In genomic region chr1:167223144-167224103, GRCh38 we compare ENCODE assay signal across 8 cellular contexts. TPM values are rescaled to one million over a fixed set of nuclear protein-coding genes. Genes with fewer than 3 reads are reported as not detected.
DNase-seq lines count a peak whose midpoint lies in the region; ATAC-seq and TF ChIP-seq lines count a peak whose summit lies in the region.

No MANE protein-coding gene starts in this region.

- intact Hi-C loops in activated CD8-positive, alpha-beta T cell treated with anti-CD3 and anti-CD28 coated beads for 36 hours (cut with micrococcal nuclease), result loop anchor here (5.0 to 10.0 kb wide), 2 partner anchors 156 to 291 kb away; partner anchors contain the start of gene CD247

- no CpG with 5 or more reads among the region's 10 CpGs for WGBS in H9 (ENCODE audit: extremely low coverage, insufficient read length, low lambda C conversion rate)

- POLR2A ChIA-PET in activated CD8-positive, alpha-beta T cell treated with anti-CD3 and anti-CD28 coated beads for 36 hours (lab: Charles Lee), result interaction anchor here (0.6 kb wide), 1 partner anchor 77 kb away, joined by 3 read pairs; no protein-coding TSS in a partner anchor

- no peak overlapping the region for H2BK120ac ChIP-seq in H9 (ENCODE audit: low read depth, low read length, poor library complexity, severe bottlenecking)

- H3K36me3 Mint-ChIP-seq in H9 (ENCODE audit: insufficient read depth in 1 of 3, low read depth in 3 of 3), result no peaks in the 10 kb centered on the region; a peak in 1 of 7 replicates
- H3K36me3 Mint-ChIP-seq in activated CD8-positive, alpha-beta T cell treated with anti-CD3 and anti-CD28 coated beads for 36 hours (ENCODE audit: low read depth), result no peaks in the 10 kb centered on the region

- peak overlapping the region; percentile 99; the same call in 1 of the 2 replicates for H3K27ac ChIP-seq in 22Rv1
- H3K27ac ChIP-seq in H9 (ENCODE audit: insufficient read length, low read depth, low read length), result no peak overlapping the region

- no peaks in the 10 kb centered on the region for H3K9me3 ChIP-seq in H9 (ENCODE audit: control insufficient read depth, low read depth, low read length)

- H2BK12ac ChIP-seq in H9 (ENCODE audit: insufficient read length, low read depth, low read length), result no peak overlapping the region

- DNase-seq in H9, result no peak
- DNase-seq in activated CD8-positive, alpha-beta T cell treated with anti-CD3 and anti-CD28 coated beads for 36 hours, result no peak
- DNase-seq in left kidney (ENCODE audit: low read depth, low spot score), result peak; percentile 85
- no peak for DNase-seq in stimulated activated CD4-positive, alpha-beta T cell treated with anti-CD3 and anti-CD28 coated beads, Interleukin-12 subunit alpha, Interleukin-12 subunit beta, amount 100 ng/mL, for 4 hours
- no peak for DNase-seq in activated CD8-positive, alpha-beta memory T cell treated with anti-CD3 and anti-CD28 coated beads for 24 hours
- no peak for DNase-seq in NCI-H1048 (lab: John Stamatoyannopoulos, UW)

- ATAC-seq in activated CD8-positive, alpha-beta T cell treated with anti-CD3 and anti-CD28 coated beads for 36 hours, result no peak
- ATAC-seq in GM18502 (IDR thresholded peaks at IDR 0.05; ENCODE audit: poor library complexity, unreplicated experiment), result no peak

- H3K4me2 ChIP-seq in H9 (ENCODE audit: insufficient read depth, insufficient read length, low read length), result no peak overlapping the region

- H2AFZ ChIP-seq in H9 (ENCODE audit: low read length), result no peak overlapping the region

- no peak overlapping the region for H3T11ph ChIP-seq in H9 (ENCODE audit: low read length)

- no peak overlapping the region for H3K14ac ChIP-seq in H9 (ENCODE audit: insufficient read depth, low read length)

- H4K8ac ChIP-seq in H9 (replicated peaks; ENCODE audit: insufficient read length, low read depth, low read length), result no peak overlapping the region

- H3K4me3 Mint-ChIP-seq in H9, result peak overlapping the region; percentile 90 to 96
- peak overlapping the region; percentile 84 for H3K4me3 Mint-ChIP-seq in activated CD8-positive, alpha-beta T cell treated with anti-CD3 and anti-CD28 coated beads for 36 hours

- H2AK5ac ChIP-seq in H9 (ENCODE audit: insufficient read length, low read length), result no peak overlapping the region

- no peaks in the 10 kb centered on the region for H3K79me1 ChIP-seq in H9 (ENCODE audit: insufficient read depth, low read depth, low read length, poor library complexity, severe bottlenecking)

- no peak overlapping the region for H2BK15ac ChIP-seq in H9 (ENCODE audit: low read depth, low read length)

- H3K4ac ChIP-seq in H9 (ENCODE audit: low read depth, low read length), result no peak overlapping the region

- H3K27me3 ChIP-seq in H9 (ENCODE audit: insufficient read depth, low read length), result no peaks in the 10 kb centered on the region

- CTCF ChIA-PET in activated CD8-positive, alpha-beta T cell treated with anti-CD3 and anti-CD28 coated beads for 36 hours (lab: Charles Lee), result interaction anchor here (0.9 to 1.7 kb wide), 5 partner anchors 9 to 332 kb away, joined by 3 to 5 read pairs (median 3); no protein-coding TSS in a partner anchor

- H2BK5ac ChIP-seq in H9 (ENCODE audit: insufficient read length, low read length), result no peak overlapping the region

- no peak overlapping the region for H3K9ac ChIP-seq in H9 (ENCODE audit: extremely low read depth, insufficient read length, low read length)

- H4K5ac ChIP-seq in H9 (ENCODE audit: insufficient read length, low read depth, low read length), result no peak overlapping the region

- H3K79me2 ChIP-seq in H9 (ENCODE audit: insufficient read depth, low read length), result peaks cover 37% of the 10 kb centered on the region; the same call in 1 of the 2 replicates

- TF ChIP-seq CTCF in 22Rv1 (IDR thresholded peaks at IDR 0.05) (no peak), H9 (conservative IDR thresholded peaks at IDR 0.05) (no peak)
- TF ChIP-seq CTCF in activated CD8-positive, alpha-beta T cell treated with anti-CD3 and anti-CD28 coated beads for 36 hours (IDR thresholded peaks at IDR 0.05), result no peak

- no peaks in the 10 kb centered on the region; the same call in 1 of the 2 replicates for H3K4me1 ChIP-seq in H9 (ENCODE audit: insufficient read depth, low read length)

- no peak overlapping the region for H4K91ac ChIP-seq in H9 (ENCODE audit: insufficient read length, low read depth, low read length)

- H3K56ac ChIP-seq in H9 (ENCODE audit: insufficient read length, low read depth, low read length), result no peak overlapping the region

- H4K20me1 ChIP-seq in H9 (ENCODE audit: control insufficient read depth, insufficient read depth, insufficient read length), result no peaks in the 10 kb centered on the region

- no peak overlapping the region for H2BK20ac ChIP-seq in H9 (ENCODE audit: low read depth, low read length, poor library complexity, severe bottlenecking)

- H3K27ac Mint-ChIP-seq in H9, result peak overlapping the region; percentile 23 to 99 (median 41); a peak in 5 of 7 replicates
- H3K27ac Mint-ChIP-seq in activated CD8-positive, alpha-beta T cell treated with anti-CD3 and anti-CD28 coated beads for 36 hours, result peak overlapping the region; percentile 97

- H3K18ac ChIP-seq in H9 (ENCODE audit: insufficient read length, low read depth, low read length), result no peak overlapping the region

- H3K9me3 Mint-ChIP-seq in H9, result peaks cover 0 to 2% of the 10 kb centered on the region in 2 experiments; a peak in 1 of 5 replicates
- H3K9me3 Mint-ChIP-seq in activated CD8-positive, alpha-beta T cell treated with anti-CD3 and anti-CD28 coated beads for 36 hours, result no peaks in the 10 kb centered on the region

- no peaks in the 10 kb centered on the region for H3K27me3 Mint-ChIP-seq in H9 (ENCODE audit: low read depth)
- H3K27me3 Mint-ChIP-seq in activated CD8-positive, alpha-beta T cell treated with anti-CD3 and anti-CD28 coated beads for 36 hours, result no peaks in the 10 kb centered on the region

- H3K23me2 ChIP-seq in H9 (ENCODE audit: insufficient read length, low read depth, low read length, poor library complexity, severe bottlenecking), result peaks cover 3% of the 10 kb centered on the region

- no peak overlapping the region for H3K23ac ChIP-seq in H9 (ENCODE audit: insufficient read length, low read depth, low read length)

- peaks cover 66 to 68% of the 10 kb centered on the region in 2 experiments for H3K4me1 Mint-ChIP-seq in H9
- peaks cover 54% of the 10 kb centered on the region for H3K4me1 Mint-ChIP-seq in activated CD8-positive, alpha-beta T cell treated with anti-CD3 and anti-CD28 coated beads for 36 hours (ENCODE audit: low read depth)

RNA-seq across cellular contexts. Expression of gene POU2F1, which starts 2.7 kb away (rescaled TPM):
- 54.8 and 62.5 TPM in 2 replicates for total RNA-seq in H9 (2021)
- total RNA-seq in activated CD8-positive, alpha-beta T cell treated with anti-CD3 and anti-CD28 coated beads for 36 hours, result 10 to 100 TPM; 23.6 to 24.2 TPM
